Comparison of ENCODE assay signal across 8 cellular contexts in genomic region chr14:35292770-35293561, GRCh38. TPM values are rescaled to one million over a fixed set of nuclear protein-coding genes. Genes with fewer than 3 reads are reported as not detected.
A peak's percentile ranks its signal among the peaks of the same experiment; 100 is the strongest.
DNase-seq lines count a peak whose midpoint lies in the region; ATAC-seq and TF ChIP-seq lines count a peak whose summit lies in the region.

No MANE protein-coding gene starts in this region.

- TF ChIP-seq POLR2A in adrenal gland (IDR thresholded peaks at IDR 0.05) (no peak), tibial nerve (IDR thresholded peaks at IDR 0.05) (no peak)

- H3K4me1 ChIP-seq in adrenal gland (replicated peaks in 1 of 2) (peaks cover 28 to 52% of the 10 kb centered on the region in 2 donors), left lung (peaks cover 26 to 68% of the 10 kb centered on the region in 2 donors), tibial nerve (peaks cover 0 to 58% (median 28%) of the 10 kb centered on the region in 4 donors)

- H3K27me3 ChIP-seq in adrenal gland (no peaks in the 10 kb centered on the region), left lung (no peaks in the 10 kb centered on the region), tibial nerve (no peaks in the 10 kb centered on the region)

- H3K9me3 ChIP-seq in adrenal gland (replicated peaks in 1 of 3), result no peaks in the 10 kb centered on the region
- H3K9me3 ChIP-seq in left lung, result no peaks in the 10 kb centered on the region
- H3K9me3 ChIP-seq in tibial nerve, result no peaks in the 10 kb centered on the region

- peak overlapping the region; percentile 43 to 99 (median 74) for H3K4me3 ChIP-seq in adrenal gland
- H3K4me3 ChIP-seq in left lung, result peak overlapping the region; percentile 51 to 88
- H3K4me3 ChIP-seq in tibial nerve, result peak overlapping the region; percentile 61 to 90 (median 76)

- TF ChIP-seq EP300 in tibial nerve (IDR thresholded peaks at IDR 0.05), result no peak

- 1 to 5% (median 4%) methylated on average over 11 to 14 of the region's 14 CpGs for WGBS in adrenal gland, 4 donors
- WGBS in tibial nerve, 2 donors, result 8 to 11% methylated on average over 14 of the region's 14 CpGs

- H3K36me3 ChIP-seq in adrenal gland (replicated peaks in 1 of 2) (no peaks in the 10 kb centered on the region), left lung (no peaks in the 10 kb centered on the region), tibial nerve (no peaks in the 10 kb centered on the region)

- H3K27ac ChIP-seq in adrenal gland (peak overlapping the region; percentile 78 to 95 (median 92)), left lung (peak overlapping the region; percentile 87 to 88), tibial nerve (peak overlapping the region; percentile 19 to 92 (median 88))

- TF ChIP-seq CTCF in adrenal gland (IDR thresholded peaks at IDR 0.05), result no peak
- no peak for TF ChIP-seq CTCF in left lung (IDR thresholded peaks at IDR 0.05)
- no peak for TF ChIP-seq CTCF in tibial nerve (IDR thresholded peaks at IDR 0.05)

- intact Hi-C loops in adrenal gland (cut with DNase I) (no loop called here), left lung (cut with DNase I) (no loop called here)

- peak; percentile 17 for ATAC-seq in GM18873 (IDR thresholded peaks at IDR 0.05; ENCODE audit: low FRiP score, unreplicated experiment)
- ATAC-seq in HG03196 (IDR thresholded peaks at IDR 0.05; ENCODE audit: unreplicated experiment), result peak; percentile 9
- peak; percentile 6 for ATAC-seq in left lung

- DNase-seq in adrenal gland (no peak), left lung (no peak), tibial nerve (ENCODE audit: low spot score in 2 of 2) (no peak), NCI-H146 treated with DMSO at 0.1 percent for 48 hours (lab: John Stamatoyannopoulos, UW; ENCODE audit: unreplicated experiment) (no peak), NCI-H187 treated with DMSO at 0.1 percent for 48 hours (lab: John Stamatoyannopoulos, UW) (no peak), LoVo (ENCODE audit: low spot score) (no peak)

RNA-seq across cellular contexts. Expression of gene PSMA6, which starts 0.8 kb away (rescaled TPM):
- total RNA-seq in adrenal gland (100 to 1,000 TPM; 114 to 323 (median 185) TPM), left lung (100 to 1,000 TPM; 139 to 258 TPM), tibial nerve (100 to 1,000 TPM in 1 of 4 donors, 10 to 100 TPM in 3; 65.3 to 129 (median 87.7) TPM)
- 100 to 1,000 TPM; 119 to 393 (median 120) TPM for polyA plus RNA-seq in adrenal gland
